ENCODE assay signal across 28 cellular contexts in the genomic region with DNA sequence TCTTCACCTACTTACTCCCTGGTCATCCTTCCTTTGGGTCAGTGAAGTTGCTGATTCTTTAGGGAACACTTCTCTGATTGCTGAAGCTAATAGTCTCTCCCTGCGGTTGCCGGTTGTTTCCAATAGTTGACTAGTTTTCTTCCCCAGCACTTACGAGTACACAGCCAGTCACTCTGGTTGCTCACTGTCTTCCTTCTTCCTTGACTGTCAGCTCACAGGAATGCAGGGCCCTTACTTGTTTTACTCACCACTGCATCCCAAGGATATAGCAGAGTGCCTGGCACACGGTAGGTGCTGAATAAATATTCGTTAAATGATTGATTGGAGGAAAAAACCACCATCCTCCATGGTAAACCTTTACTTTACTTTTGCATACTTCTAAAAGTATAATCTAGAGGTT.
DNase-seq lines count a peak whose midpoint lies in the region; ATAC-seq and TF ChIP-seq lines count a peak whose summit lies in the region.
"Had no signal": no experiment of that assay in that cellular context is flagged by ENCODE, and none has a peak within 500 bp of the region (broad histone marks: within the 10 kb centered on the region; RNA-seq: fewer than 3 reads in every experiment).

No MANE protein-coding gene starts in this region.

- no peak overlapping the region for H2AK5ac ChIP-seq in mesenchymal stem cell (ENCODE audit: low read length, severe bottlenecking)
- H2AK5ac ChIP-seq in mesendoderm (ENCODE audit: low read length), result no peak overlapping the region

- ATAC-seq in effector memory CD8-positive, alpha-beta T cell (replicated peaks), result no peak
- ATAC-seq: activated naive CD4-positive, alpha-beta T cell treated with anti-CD3 and anti-CD28 coated beads, Interleukin-2, amount 50 U/mL, for 72 hours; CD8-positive, alpha-beta T cell; heart right ventricle; left lobe of liver; sciatic nerve; stimulated activated naive B cell treated with anti-CD40 and anti-IgM and Interleukin-4, amounts not matched to agents 10 μg/mL and 1 μg/mL and 100 μg/mL, for 72 hours; upper lobe of right lung had no signal

- H3K27ac ChIP-seq in mesenchymal stem cell (ENCODE audit: low read length, poor library complexity, severe bottlenecking) (peak overlapping the region; percentile 76), vagina (no peak overlapping the region), mesendoderm (ENCODE audit: low read depth, low read length) (no peak overlapping the region)
- H3K27ac ChIP-seq: heart right ventricle, RWPE1, upper lobe of right lung had no signal

- no peak overlapping the region for H4K8ac ChIP-seq in mesenchymal stem cell (ENCODE audit: low read length)
- no peak overlapping the region for H4K8ac ChIP-seq in mesendoderm (ENCODE audit: low read depth, low read length)

- H2BK5ac ChIP-seq in mesenchymal stem cell (ENCODE audit: low read depth, low read length, poor library complexity, severe bottlenecking) (no peak overlapping the region), mesendoderm (ENCODE audit: low read length) (no peak overlapping the region)

- H2BK15ac ChIP-seq in mesenchymal stem cell (ENCODE audit: low read depth, poor library complexity, severe bottlenecking) (no peak overlapping the region), mesendoderm (replicated peaks; ENCODE audit: low read depth) (no peak overlapping the region)

- no peak overlapping the region for H2BK12ac ChIP-seq in mesenchymal stem cell (ENCODE audit: low read length in 2 of 2)

- no peak overlapping the region for H2AFZ ChIP-seq in mesenchymal stem cell (ENCODE audit: low read depth, low read length)

- H3K9me3 ChIP-seq in mesenchymal stem cell (ENCODE audit: control insufficient read depth, low read length) (no peaks in the 10 kb centered on the region), vagina (no peaks in the 10 kb centered on the region)
- H3K9me3 ChIP-seq: heart right ventricle, upper lobe of right lung had no signal

- peaks cover 2 to 7% of the 10 kb centered on the region in 2 donors for H3K9me3 Mint-ChIP-seq in effector memory CD8-positive, alpha-beta T cell
- H3K9me3 Mint-ChIP-seq: activated T-helper 2 cell treated with anti-CD3 and anti-CD28 coated beads, Interferon-gamma antibody, Interleukin-2, Interleukin-4, amounts not matched to agents 10 μg/mL and 5 μg/mL and 100 μg/mL, durations not matched to agents 14 hours and 24 hours and 36 hours; memory B cell had no signal

- H3K9ac ChIP-seq in mesenchymal stem cell (ENCODE audit: low read length), result no peak overlapping the region
- H3K9ac ChIP-seq in mesendoderm (ENCODE audit: low read length), result no peak overlapping the region

- no peaks in the 10 kb centered on the region for H3K79me2 ChIP-seq in mesendoderm (ENCODE audit: control insufficient read depth, insufficient read depth, low read length)

- H3K56ac ChIP-seq in mesendoderm (ENCODE audit: low read length), result no peak overlapping the region

- no peak overlapping the region for H3K14ac ChIP-seq in mesenchymal stem cell (ENCODE audit: low read length in 2 of 2)

- H3K4me1 ChIP-seq in mesenchymal stem cell (ENCODE audit: control insufficient read depth, insufficient read depth, low read depth, low read length), result peaks cover 3% of the 10 kb centered on the region
- H3K4me1 ChIP-seq in vagina, result peaks cover 8% of the 10 kb centered on the region
- no peaks in the 10 kb centered on the region for H3K4me1 ChIP-seq in mesendoderm (ENCODE audit: control insufficient read depth, low read depth, low read length)

- intact Hi-C loops in vagina (cut with DNase I), result no loop called here

- H3K4me2 ChIP-seq in mesenchymal stem cell (ENCODE audit: low read length, poor library complexity, severe bottlenecking) (no peak overlapping the region), mesendoderm (ENCODE audit: low read length) (no peak overlapping the region)

- H3K27me3 ChIP-seq in mesenchymal stem cell (ENCODE audit: control insufficient read depth in 1 of 2, insufficient read depth in 1 of 2, low read length in 2 of 2), result no peaks in the 10 kb centered on the region
- H3K27me3 ChIP-seq in vagina, result no peaks in the 10 kb centered on the region
- H3K27me3 ChIP-seq in mesendoderm (ENCODE audit: insufficient read depth, low read length, poor library complexity), result no peaks in the 10 kb centered on the region
- H3K27me3 ChIP-seq: heart right ventricle, upper lobe of right lung had no signal

- TF ChIP-seq CTCF in epithelial cell of proximal tubule (conservative IDR thresholded peaks at IDR 0.05; ENCODE audit: low read depth, low read length) (no peak), vagina (IDR thresholded peaks at IDR 0.05) (no peak)

- no peaks in the 10 kb centered on the region for H3K36me3 ChIP-seq in mesenchymal stem cell (ENCODE audit: control insufficient read depth in 1 of 2, insufficient read depth in 2 of 2, low read depth in 1 of 2, low read length in 2 of 2)
- H3K36me3 ChIP-seq in vagina, result no peaks in the 10 kb centered on the region
- H3K36me3 ChIP-seq in mesendoderm (ENCODE audit: control insufficient read depth, insufficient read depth, low read length), result no peaks in the 10 kb centered on the region
- H3K36me3 ChIP-seq: heart right ventricle, upper lobe of right lung had no signal

- H3K4me3 ChIP-seq in epithelial cell of proximal tubule (ENCODE audit: low read depth, low read length), result no peak overlapping the region
- H3K4me3 ChIP-seq in mesenchymal stem cell (ENCODE audit: insufficient read depth in 1 of 2, low read depth in 1 of 2, low read length in 2 of 2), result no peak overlapping the region
- H3K4me3 ChIP-seq in vagina, result no peak overlapping the region
- H3K4me3 ChIP-seq in mesendoderm (ENCODE audit: low read length), result no peak overlapping the region
- H3K4me3 ChIP-seq: heart right ventricle, upper lobe of right lung had no signal

- WGBS in mesenchymal stem cell, result 56% methylated on average over 3 of the region's 5 CpGs
- no CpG with 5 or more reads among the region's 5 CpGs for WGBS in mesendoderm (ENCODE audit: extremely low coverage, insufficient coverage, low lambda C conversion rate)

- H3K23ac ChIP-seq in mesenchymal stem cell (ENCODE audit: low read length in 2 of 2) (no peak overlapping the region), mesendoderm (ENCODE audit: low read length) (no peak overlapping the region)

- H4K5ac ChIP-seq in mesendoderm (ENCODE audit: low read length), result no peak overlapping the region

- TF ChIP-seq POLR2A in vagina (IDR thresholded peaks at IDR 0.05), result no peak

- peaks cover 0 to 2% of the 10 kb centered on the region in 2 donors for H3K4me1 Mint-ChIP-seq in effector memory CD8-positive, alpha-beta T cell (ENCODE audit: low read depth in 2 of 2)
- H3K4me1 Mint-ChIP-seq: activated CD4-positive, alpha-beta memory T cell treated with anti-CD3 and anti-CD28 coated beads, Interleukin-2, amount 10 ng/mL, durations not matched to agents 7 days and 5 days had no signal

- no peak overlapping the region for H3K4me3 Mint-ChIP-seq in effector memory CD8-positive, alpha-beta T cell
- H3K4me3 Mint-ChIP-seq: activated CD4-positive, alpha-beta memory T cell treated with anti-CD3 and anti-CD28 coated beads, Interleukin-2, amount 10 ng/mL, durations not matched to agents 7 days and 5 days; CD8-positive, alpha-beta T cell; memory B cell; stimulated activated naive B cell treated with anti-CD40 and anti-IgM and Interleukin-4, amounts not matched to agents 10 μg/mL and 1 μg/mL and 100 μg/mL, for 72 hours had no signal

- H3K18ac ChIP-seq in mesenchymal stem cell (ENCODE audit: low read depth in 1 of 2, low read length in 2 of 2) (no peak overlapping the region), mesendoderm (ENCODE audit: low read length) (no peak overlapping the region)

- H4K91ac ChIP-seq in mesenchymal stem cell (ENCODE audit: low read length), result no peak overlapping the region

- H2BK120ac ChIP-seq in mesenchymal stem cell (ENCODE audit: low read depth, low read length) (no peak overlapping the region), mesendoderm (ENCODE audit: low read depth, low read length) (no peak overlapping the region)

- no peaks in the 10 kb centered on the region for H3K79me1 ChIP-seq in mesenchymal stem cell (replicated peaks; ENCODE audit: low read length, poor library complexity, severe bottlenecking)
- no peaks in the 10 kb centered on the region for H3K79me1 ChIP-seq in mesendoderm (ENCODE audit: low read length)

- no peak overlapping the region for H3K27ac Mint-ChIP-seq in effector memory CD8-positive, alpha-beta T cell
- H3K27ac Mint-ChIP-seq: activated CD4-positive, alpha-beta memory T cell treated with anti-CD3 and anti-CD28 coated beads, Interleukin-2, amount 10 ng/mL, durations not matched to agents 7 days and 5 days; activated naive CD4-positive, alpha-beta T cell treated with anti-CD3 and anti-CD28 coated beads, Interleukin-2, amount 50 U/mL, for 72 hours; activated T-helper 2 cell treated with anti-CD3 and anti-CD28 coated beads, Interferon-gamma antibody, Interleukin-2, Interleukin-4, amounts not matched to agents 10 μg/mL and 5 μg/mL and 100 μg/mL, durations not matched to agents 14 hours and 24 hours and 36 hours; CD8-positive, alpha-beta T cell; memory B cell; stimulated activated naive B cell treated with anti-CD40 and anti-IgM and Interleukin-4, amounts not matched to agents 10 μg/mL and 1 μg/mL and 100 μg/mL, for 72 hours had no signal

- peaks cover 10 to 23% of the 10 kb centered on the region in 2 donors for H3K27me3 Mint-ChIP-seq in effector memory CD8-positive, alpha-beta T cell

- H3K36me3 Mint-ChIP-seq in effector memory CD8-positive, alpha-beta T cell (ENCODE audit: insufficient read depth), result no peaks in the 10 kb centered on the region
- H3K36me3 Mint-ChIP-seq: CD8-positive, alpha-beta T cell; memory B cell; stimulated activated naive B cell treated with anti-CD40 and anti-IgM and Interleukin-4, amounts not matched to agents 10 μg/mL and 1 μg/mL and 100 μg/mL, for 72 hours had no signal

- peak; percentile 72 for DNase-seq in EH (ENCODE audit: low read depth)
- DNase-seq in M059J (ENCODE audit: low read depth), result peak; percentile 34
- DNase-seq in epithelial cell of proximal tubule (ENCODE audit: low read depth), result peak; percentile 27
- DNase-seq in mesenchymal stem cell, result peak; percentile 50
- DNase-seq in vagina (ENCODE audit: extremely low spot score in 2 of 2), result no peak
- DNase-seq in activated CD4-positive, alpha-beta T cell treated with anti-CD3 and anti-CD28 coated beads for 1 hour, result no peak
- DNase-seq in effector memory CD8-positive, alpha-beta T cell, result no peak
- DNase-seq in mesendoderm, result no peak
- DNase-seq: activated CD4-positive, alpha-beta memory T cell treated with anti-CD3 and anti-CD28 coated beads, Interleukin-2, amount 10 ng/mL, durations not matched to agents 7 days and 5 days; activated CD8-positive, alpha-beta memory T cell treated with anti-CD3 and anti-CD28 coated beads, Interleukin-2, amount 50 U/mL, for 48 hours; anterior cingulate cortex; CD8-positive, alpha-beta T cell; GF-D8; H7; heart right ventricle; KG1; NCI-H1417 treated with DMSO at 0.1 percent for 48 hours; NCI-H774; stimulated activated CD4-positive, alpha-beta T cell treated with anti-CD3 and anti-CD28 coated beads, Interleukin-4, amount 100 ng/mL, for 4 hours; stimulated activated naive B cell treated with anti-CD40 and anti-IgM and Interleukin-4, amounts not matched to agents 10 μg/mL and 1 μg/mL and 100 μg/mL, for 72 hours; T-helper 1 cell; upper lobe of right lung had no signal

- H3K4ac ChIP-seq in mesenchymal stem cell (ENCODE audit: low read depth in 1 of 2, low read length in 2 of 2) (no peak overlapping the region), mesendoderm (ENCODE audit: low read depth, low read length) (no peak overlapping the region)

Comparison
In these comparisons a context has a peak if more than half of its experiments do, and no peak if none do; other contexts are left out.
1. DNase-seq: peak in EH (single experiment), M059J (single experiment), epithelial cell of proximal tubule (single experiment) and mesenchymal stem cell (single experiment); none in vagina (0 of 2), activated CD4-positive, alpha-beta T cell treated with anti-CD3 and anti-CD28 coated beads for 1 hour (single experiment), effector memory CD8-positive, alpha-beta T cell (0 of 3) and mesendoderm (single experiment).